In genomic region chr1:233025156-233025555, GRCh38 we compare ENCODE assay signal across 8 cellular contexts.
DNase-seq lines count a peak whose midpoint lies in the region; ATAC-seq and TF ChIP-seq lines count a peak whose summit lies in the region.

No MANE protein-coding gene starts in this region.

- ATAC-seq in activated CD4-positive, alpha-beta T cell treated with anti-CD3 and anti-CD28 coated beads for 36 hours: no peak
- ATAC-seq in lung (ENCODE audit: insufficient read depth, low FRiP score): no peak

- H3K27ac Mint-ChIP-seq in activated CD4-positive, alpha-beta T cell treated with anti-CD3 and anti-CD28 coated beads for 36 hours: no peak overlapping the region
- H3K27ac Mint-ChIP-seq in MCF 10A (ENCODE audit: low read depth, unreplicated experiment): no peak overlapping the region
- H3K27ac Mint-ChIP-seq in activated T-cell treated with anti-CD3 and anti-CD28 coated beads, Interleukin-2, amount 50 U/mL, for 24 hours: no peak overlapping the region
- no peak overlapping the region for H3K27ac Mint-ChIP-seq in CD4-positive, alpha-beta memory T cell

- intact Hi-C loops in activated CD4-positive, alpha-beta T cell treated with anti-CD3 and anti-CD28 coated beads for 36 hours (cut with DNase I, micrococcal nuclease): loop anchor here (5.0 to 10.0 kb wide), 3 partner anchors 388 to 1160 kb away; partner anchors contain the start of gene SIPA1L2 (in 1 of the 2)
- intact Hi-C loops in MCF 10A (cut with micrococcal nuclease): loop anchor here (1.0 kb wide), 1 partner anchor 395 kb away; the partner anchor contains the start of gene SIPA1L2
- intact Hi-C loops in CD4-positive, alpha-beta memory T cell (cut with micrococcal nuclease): loop anchor here (5.0 kb wide), 1 partner anchor 388 kb away; no protein-coding TSS in a partner anchor

- TF ChIP-seq CTCF in MCF 10A (IDR thresholded peaks at IDR 0.05; ENCODE audit: unreplicated experiment) (peak; percentile 27), lung (IDR thresholded peaks at IDR 0.05; ENCODE audit: control extremely low read depth, extremely low read depth) (peak; percentile 13)

- WGBS in lung, 2 donors: 63 to 64% methylated on average over 12 of the region's 12 CpGs

- peak; percentile 34 for DNase-seq in activated CD4-positive, alpha-beta T cell treated with anti-CD3 and anti-CD28 coated beads for 36 hours
- no peak for DNase-seq in activated CD4-positive, alpha-beta T cell treated with anti-CD3 and anti-CD28 coated beads for 4 hours
- peak; percentile 2 for DNase-seq in NCI-H345 treated with DMSO at 0.1 percent for 48 hours (lab: John Stamatoyannopoulos, UW; ENCODE audit: unreplicated experiment)
- DNase-seq in MCF 10A (ENCODE audit: unreplicated experiment): peak; percentile 46
- DNase-seq in lung (ENCODE audit: low spot score): no peak
- DNase-seq in activated T-cell treated with anti-CD3 and anti-CD28 coated beads, Interleukin-2, amount 50 U/mL, for 24 hours: no peak
- DNase-seq in CD4-positive, alpha-beta memory T cell: no peak
- no peak for DNase-seq in activated CD8-positive, alpha-beta memory T cell treated with anti-CD3 and anti-CD28 coated beads, Interleukin-2, amount 50 U/mL, for 48 hours

- H3K4me1 ChIP-seq in lung (ENCODE audit: control insufficient read depth in 2 of 2, insufficient read depth in 2 of 2, low read length in 2 of 2): peaks cover 0 to 2% of the 10 kb centered on the region in 2 donors
- no peaks in the 10 kb centered on the region for H3K4me1 ChIP-seq in CD4-positive, alpha-beta memory T cell (ENCODE audit: insufficient read depth, low read length)

- H3K4me3 Mint-ChIP-seq in activated CD4-positive, alpha-beta T cell treated with anti-CD3 and anti-CD28 coated beads for 36 hours: no peak overlapping the region
- no peak overlapping the region for H3K4me3 Mint-ChIP-seq in MCF 10A (ENCODE audit: unreplicated experiment)
- no peak overlapping the region for H3K4me3 Mint-ChIP-seq in activated T-cell treated with anti-CD3 and anti-CD28 coated beads, Interleukin-2, amount 50 U/mL, for 24 hours
- H3K4me3 Mint-ChIP-seq in CD4-positive, alpha-beta memory T cell: no peak overlapping the region

- POLR2A ChIA-PET in activated CD4-positive, alpha-beta T cell treated with anti-CD3 and anti-CD28 coated beads for 36 hours (lab: Charles Lee): no interaction called here
- POLR2A ChIA-PET in MCF 10A (lab: Yijun Ruan, JAX): interaction anchor here (0.5 to 1.4 kb wide), 5 partner anchors 41 to 560 kb away, joined by 3 to 6 read pairs (median 3); no protein-coding TSS in a partner anchor
- POLR2A ChIA-PET in CD4-positive, alpha-beta memory T cell (lab: Charles Lee; ENCODE audit: partially characterized antibody): no interaction called here

- no peak overlapping the region for H3K27ac ChIP-seq in lung (ENCODE audit: low read depth in 1 of 2, low read length in 1 of 2)
- no peak overlapping the region for H3K27ac ChIP-seq in CD4-positive, alpha-beta memory T cell (ENCODE audit: low read depth, low read length)

- BruUV-seq in MCF 10A (replicated peaks; lab: Mats Ljungman, UMichigan): no TSS peak

- CTCF ChIA-PET in activated CD4-positive, alpha-beta T cell treated with anti-CD3 and anti-CD28 coated beads for 36 hours (lab: Charles Lee): interaction anchor here (0.7 to 1.2 kb wide), 4 partner anchors 9 to 398 kb away, joined by 3 to 5 read pairs (median 4); no protein-coding TSS in a partner anchor
- CTCF ChIA-PET in MCF 10A (lab: Yijun Ruan, JAX): interaction anchor here (0.7 to 2.5 kb wide), 8 partner anchors 12 to 394 kb away, joined by 3 to 14 read pairs (median 4); no protein-coding TSS in a partner anchor
- CTCF ChIA-PET in CD4-positive, alpha-beta memory T cell (lab: Charles Lee; ENCODE audit: partially characterized antibody): interaction anchor here (1.2 to 1.6 kb wide), 2 partner anchors 10 to 377 kb away, joined by 3 to 6 read pairs; no protein-coding TSS in a partner anchor

- no peaks in the 10 kb centered on the region for H3K27me3 Mint-ChIP-seq in activated CD4-positive, alpha-beta T cell treated with anti-CD3 and anti-CD28 coated beads for 36 hours
- H3K27me3 Mint-ChIP-seq in MCF 10A (ENCODE audit: insufficient read depth, unreplicated experiment): no peaks in the 10 kb centered on the region
- no peaks in the 10 kb centered on the region for H3K27me3 Mint-ChIP-seq in activated T-cell treated with anti-CD3 and anti-CD28 coated beads, Interleukin-2, amount 50 U/mL, for 24 hours
- H3K27me3 Mint-ChIP-seq in CD4-positive, alpha-beta memory T cell: no peaks in the 10 kb centered on the region

- H3K9me3 ChIP-seq in lung (ENCODE audit: control insufficient read depth in 2 of 2, insufficient read depth in 1 of 2, low read length in 1 of 2): peaks cover 0 to 2% of the 10 kb centered on the region in 2 donors
- no peaks in the 10 kb centered on the region for H3K9me3 ChIP-seq in CD4-positive, alpha-beta memory T cell (ENCODE audit: control insufficient read depth in 1 of 2, low read length in 2 of 2)

- H3K36me3 ChIP-seq in lung (ENCODE audit: control insufficient read depth in 2 of 2, insufficient read depth in 2 of 2, low read length in 2 of 2): no peaks in the 10 kb centered on the region
- no peaks in the 10 kb centered on the region for H3K36me3 ChIP-seq in CD4-positive, alpha-beta memory T cell (ENCODE audit: insufficient read depth, low read length)

- no peaks in the 10 kb centered on the region for H3K27me3 ChIP-seq in lung (ENCODE audit: control insufficient read depth, insufficient read depth)
- no peaks in the 10 kb centered on the region for H3K27me3 ChIP-seq in CD4-positive, alpha-beta memory T cell (ENCODE audit: insufficient read depth, low read length)

- H3K9me3 Mint-ChIP-seq in activated CD4-positive, alpha-beta T cell treated with anti-CD3 and anti-CD28 coated beads for 36 hours (ENCODE audit: low read depth): no peaks in the 10 kb centered on the region
- H3K9me3 Mint-ChIP-seq in MCF 10A (ENCODE audit: unreplicated experiment): no peaks in the 10 kb centered on the region
- H3K9me3 Mint-ChIP-seq in activated T-cell treated with anti-CD3 and anti-CD28 coated beads, Interleukin-2, amount 50 U/mL, for 24 hours: no peaks in the 10 kb centered on the region
- H3K9me3 Mint-ChIP-seq in CD4-positive, alpha-beta memory T cell: no peaks in the 10 kb centered on the region

- peaks cover 3% of the 10 kb centered on the region for H3K36me3 Mint-ChIP-seq in activated CD4-positive, alpha-beta T cell treated with anti-CD3 and anti-CD28 coated beads for 36 hours (ENCODE audit: low read depth)
- peaks cover 7% of the 10 kb centered on the region for H3K36me3 Mint-ChIP-seq in MCF 10A (ENCODE audit: insufficient read depth, unreplicated experiment)
- peaks cover 29% of the 10 kb centered on the region for H3K36me3 Mint-ChIP-seq in activated T-cell treated with anti-CD3 and anti-CD28 coated beads, Interleukin-2, amount 50 U/mL, for 24 hours (ENCODE audit: low read depth)
- peaks cover 20 to 31% of the 10 kb centered on the region in 2 donors for H3K36me3 Mint-ChIP-seq in CD4-positive, alpha-beta memory T cell

- no peak overlapping the region for H3K4me3 ChIP-seq in lung
- no peak overlapping the region for H3K4me3 ChIP-seq in CD4-positive, alpha-beta memory T cell (ENCODE audit: low read length in 2 of 2)

- H3K4me1 Mint-ChIP-seq in activated CD4-positive, alpha-beta T cell treated with anti-CD3 and anti-CD28 coated beads for 36 hours: no peaks in the 10 kb centered on the region
- H3K4me1 Mint-ChIP-seq in MCF 10A (ENCODE audit: insufficient read depth, unreplicated experiment): no peaks in the 10 kb centered on the region
- no peaks in the 10 kb centered on the region for H3K4me1 Mint-ChIP-seq in activated T-cell treated with anti-CD3 and anti-CD28 coated beads, Interleukin-2, amount 50 U/mL, for 24 hours (ENCODE audit: low read depth)
- peaks cover 1 to 17% (median 11%) of the 10 kb centered on the region in 4 donors for H3K4me1 Mint-ChIP-seq in CD4-positive, alpha-beta memory T cell

Comparison
In these comparisons a context has a peak if more than half of its experiments do, and no peak if none do; other contexts are left out.
1. DNase-seq: peak in activated CD4-positive, alpha-beta T cell treated with anti-CD3 and anti-CD28 coated beads for 36 hours (single experiment), NCI-H345 treated with DMSO at 0.1 percent for 48 hours (single experiment) and MCF 10A (single experiment); none in activated CD4-positive, alpha-beta T cell treated with anti-CD3 and anti-CD28 coated beads for 4 hours (0 of 2), lung (single experiment), activated T-cell treated with anti-CD3 and anti-CD28 coated beads, Interleukin-2, amount 50 U/mL, for 24 hours (single experiment), CD4-positive, alpha-beta memory T cell (0 of 5) and activated CD8-positive, alpha-beta memory T cell treated with anti-CD3 and anti-CD28 coated beads, Interleukin-2, amount 50 U/mL, for 48 hours (single experiment).